In genomic region chr17:72901098-72901497, GRCh38 we compare ENCODE assay signal across 19 cellular contexts.
DNase-seq lines count a peak whose midpoint lies in the region; ATAC-seq, FAIRE-seq and TF ChIP-seq lines count a peak whose summit lies in the region.
"Had no signal": no experiment of that assay in that cellular context is flagged by ENCODE, and none has a peak within 500 bp of the region (broad histone marks: within the 10 kb centered on the region; RNA-seq: fewer than 3 reads in every experiment).

No MANE protein-coding gene starts in this region.

- H4K20me1 ChIP-seq in K562 (replicated peaks; ENCODE audit: control insufficient read depth, insufficient read depth, low read length): no peaks in the 10 kb centered on the region

- H3K18ac ChIP-seq in mesenchymal stem cell (ENCODE audit: low read depth in 1 of 2, low read length in 2 of 2): no peak overlapping the region

- H3K36me3 ChIP-seq in K562 (ENCODE audit: control insufficient read depth, insufficient read depth, low read length) (peaks cover under 1% of the 10 kb centered on the region; the same call in 1 of the 3 replicates), mesenchymal stem cell (ENCODE audit: control insufficient read depth in 1 of 2, insufficient read depth in 2 of 2, low read depth in 1 of 2, low read length in 2 of 2) (no peaks in the 10 kb centered on the region), stomach (peaks cover 0 to 12% (median 8%) of the 10 kb centered on the region in 4 donors)
- H3K36me3 ChIP-seq: HAP-1 had no signal

- DNase-seq in NCI-H82 (lab: John Stamatoyannopoulos, UW): peak; percentile 74
- DNase-seq in NCI-H82 treated with DMSO at 0.1 percent for 48 hours (lab: John Stamatoyannopoulos, UW; ENCODE audit: unreplicated experiment): no peak
- peak in 3 of 4 experiments; percentile 21 to 50 (median 30) for DNase-seq in K562 (ENCODE audit: extremely low read depth in 1 of 4, low spot score in 3 of 4)
- DNase-seq in mesenchymal stem cell: no peak
- no peak for DNase-seq in MV-4-11 (lab: John Stamatoyannopoulos, UW)
- DNase-seq in occipital lobe (lab: John Stamatoyannopoulos, UW): no peak
- DNase-seq in stomach: no peak
- DNase-seq: Calu3, KBM-7, NCI-H1092 treated with DMSO at 0.1 percent for 48 hours, NCI-H187, NCI-H446, NCI-H774, SHP77 treated with DMSO at 0.1 percent for 48 hours had no signal

- H2AK5ac ChIP-seq in mesenchymal stem cell (ENCODE audit: low read length, severe bottlenecking): no peak overlapping the region

- in situ Hi-C loops in K562 (cut with MboI): no loop called here

- H3K9ac ChIP-seq in K562 (ENCODE audit: insufficient read depth in 1 of 2, low read depth in 2 of 2, low read length in 2 of 2) (peak overlapping the region in 1 of 2 experiments; percentile 60; a peak in 1 of 4 replicates), mesenchymal stem cell (ENCODE audit: low read length) (no peak overlapping the region)

- no peaks in the 10 kb centered on the region for H3K27me3 ChIP-seq in K562 (ENCODE audit: control insufficient read depth in 2 of 2, insufficient read depth in 2 of 2, low read length in 2 of 2)
- no peaks in the 10 kb centered on the region for H3K27me3 ChIP-seq in mesenchymal stem cell (ENCODE audit: control insufficient read depth in 1 of 2, insufficient read depth in 1 of 2, low read length in 2 of 2)
- H3K27me3 ChIP-seq in stomach: no peaks in the 10 kb centered on the region

- POLR2A ChIA-PET in K562 (lab: Yijun Ruan, JAX): interaction anchor here (1.7 kb wide), 1 partner anchor 12 kb away, joined by 8 read pairs; no protein-coding TSS in a partner anchor

- no peak overlapping the region for H3K4ac ChIP-seq in mesenchymal stem cell (ENCODE audit: low read depth in 1 of 2, low read length in 2 of 2)

- CTCF ChIA-PET in K562 (lab: Yijun Ruan, JAX; ENCODE audit: low intra/inter-chr PET ratio): interaction anchor here (0.6 kb wide), 1 partner anchor 66 kb away, joined by 4 read pairs; no protein-coding TSS in a partner anchor

- H2BK12ac ChIP-seq in mesenchymal stem cell (ENCODE audit: low read length in 2 of 2): no peak overlapping the region

- H3K9me3 ChIP-seq in K562 (replicated peaks; ENCODE audit: control insufficient read depth, insufficient read depth, low read depth, low read length) (no peaks in the 10 kb centered on the region), mesenchymal stem cell (ENCODE audit: control insufficient read depth, low read length) (no peaks in the 10 kb centered on the region), stomach (no peaks in the 10 kb centered on the region)
- H3K9me3 ChIP-seq: HAP-1 had no signal

- H2AFZ ChIP-seq in K562 (ENCODE audit: low read depth, low read length) (no peak overlapping the region), mesenchymal stem cell (ENCODE audit: low read depth, low read length) (no peak overlapping the region)

- H2BK15ac ChIP-seq in mesenchymal stem cell (ENCODE audit: low read depth, poor library complexity, severe bottlenecking): peak overlapping the region; percentile 33

- no peak overlapping the region for H3K14ac ChIP-seq in mesenchymal stem cell (ENCODE audit: low read length in 2 of 2)

- no peak for TF ChIP-seq POLR2A in K562 (conservative IDR thresholded peaks at IDR 0.05)
- TF ChIP-seq POLR2A in stomach (IDR thresholded peaks at IDR 0.05): no peak

- no peak overlapping the region for H4K8ac ChIP-seq in mesenchymal stem cell (ENCODE audit: low read length)

- no peak overlapping the region for H2BK5ac ChIP-seq in mesenchymal stem cell (ENCODE audit: low read depth, low read length, poor library complexity, severe bottlenecking)

- H4K91ac ChIP-seq in mesenchymal stem cell (ENCODE audit: low read length): no peak overlapping the region

- intact Hi-C loops in K562 (cut with micrococcal nuclease): no loop called here
- intact Hi-C loops in stomach (cut with DNase I; ENCODE audit: low total_unique reads): no loop called here

- H3K79me1 ChIP-seq in mesenchymal stem cell (replicated peaks; ENCODE audit: low read length, poor library complexity, severe bottlenecking): no peaks in the 10 kb centered on the region

- H3K4me2 ChIP-seq in K562 (ENCODE audit: insufficient read depth, low read length): peak overlapping the region; percentile 20; the same call in 1 of the 2 replicates
- no peak overlapping the region for H3K4me2 ChIP-seq in mesenchymal stem cell (ENCODE audit: low read length, poor library complexity, severe bottlenecking)

- H3K27ac ChIP-seq in K562 (ENCODE audit: extremely low read depth, low read depth, low read length) (peak overlapping the region; percentile 42), mesenchymal stem cell (ENCODE audit: low read length, poor library complexity, severe bottlenecking) (no peak overlapping the region), stomach (no peak overlapping the region)
- H3K27ac ChIP-seq: C4-2B, HL-60 had no signal

- H3K4me1 ChIP-seq in K562 (replicated peaks in 1 of 2; ENCODE audit: control insufficient read depth in 2 of 2, insufficient read depth in 2 of 2, low read length in 2 of 2) (peaks cover 5 to 18% of the 10 kb centered on the region in 2 experiments; a peak in 4 of 5 replicates), mesenchymal stem cell (ENCODE audit: control insufficient read depth, insufficient read depth, low read depth, low read length) (no peaks in the 10 kb centered on the region), stomach (no peaks in the 10 kb centered on the region)
- H3K4me1 ChIP-seq: HAP-1 had no signal

- no TSS peak for BruUV-seq in K562 (replicated peaks; lab: Mats Ljungman, UMichigan)

- H3K79me2 ChIP-seq in K562 (ENCODE audit: control insufficient read depth, insufficient read depth, low read length): no peaks in the 10 kb centered on the region

- peak; percentile 63 for ATAC-seq in K562
- ATAC-seq in HG02610 (IDR thresholded peaks at IDR 0.05; ENCODE audit: unreplicated experiment): no peak

- FAIRE-seq in K562 (lab: Jason Lieb, UNC): peak; percentile 23
- FAIRE-seq: GM18507 had no signal

- TF ChIP-seq RAD21 in K562 (CRISPR knock-in tag; conservative IDR thresholded peaks at IDR 0.05 in 1 of 2, IDR thresholded peaks at IDR 0.05 in 1 of 2): no peak

- no peak overlapping the region for H3K23ac ChIP-seq in mesenchymal stem cell (ENCODE audit: low read length in 2 of 2)

- 25% methylated on average over 9 of the region's 9 CpGs for WGBS in K562 (ENCODE audit: insufficient coverage, low coverage, missing lambda C conversion rate)
- 83% methylated on average over 9 of the region's 9 CpGs for WGBS in mesenchymal stem cell
- WGBS in stomach, 5 donors: 65 to 82% (median 80%) methylated on average over 9 of the region's 9 CpGs

- H3K9me1 ChIP-seq in K562 (ENCODE audit: control insufficient read depth, insufficient read depth, low read length): no peaks in the 10 kb centered on the region

- H2BK120ac ChIP-seq in mesenchymal stem cell (ENCODE audit: low read depth, low read length): no peak overlapping the region

- TF ChIP-seq CTCF in K562 (IDR thresholded peaks at IDR 0.05 in 2 of 3, conservative IDR thresholded peaks at IDR 0.05 in 1 of 3; ENCODE audit: insufficient read depth in 2 of 3, low read depth in 1 of 3, low read length in 3 of 3) (no peak), stomach (IDR thresholded peaks at IDR 0.05) (no peak)

- H3K4me3 ChIP-seq in K562 (no peak overlapping the region), mesenchymal stem cell (ENCODE audit: insufficient read depth in 1 of 2, low read depth in 1 of 2, low read length in 2 of 2) (no peak overlapping the region), stomach (no peak overlapping the region)
- H3K4me3 ChIP-seq: HAP-1 had no signal

- no peak for TF ChIP-seq EP300 in K562 (IDR thresholded peaks at IDR 0.05; ENCODE audit: low read length)
- no peak for TF ChIP-seq EP300 in stomach (IDR thresholded peaks at IDR 0.05)

TF ChIP-seq in K562, 482 proteins besides CTCF, POLR2A, EP300 and RAD21:
- TF ChIP-seq CBFA2T3 (IDR thresholded peaks at IDR 0.05): 0 out of 2 replicates have a peak, but pooled peaks have one; percentile 2
- TF ChIP-seq, protein P1, sequence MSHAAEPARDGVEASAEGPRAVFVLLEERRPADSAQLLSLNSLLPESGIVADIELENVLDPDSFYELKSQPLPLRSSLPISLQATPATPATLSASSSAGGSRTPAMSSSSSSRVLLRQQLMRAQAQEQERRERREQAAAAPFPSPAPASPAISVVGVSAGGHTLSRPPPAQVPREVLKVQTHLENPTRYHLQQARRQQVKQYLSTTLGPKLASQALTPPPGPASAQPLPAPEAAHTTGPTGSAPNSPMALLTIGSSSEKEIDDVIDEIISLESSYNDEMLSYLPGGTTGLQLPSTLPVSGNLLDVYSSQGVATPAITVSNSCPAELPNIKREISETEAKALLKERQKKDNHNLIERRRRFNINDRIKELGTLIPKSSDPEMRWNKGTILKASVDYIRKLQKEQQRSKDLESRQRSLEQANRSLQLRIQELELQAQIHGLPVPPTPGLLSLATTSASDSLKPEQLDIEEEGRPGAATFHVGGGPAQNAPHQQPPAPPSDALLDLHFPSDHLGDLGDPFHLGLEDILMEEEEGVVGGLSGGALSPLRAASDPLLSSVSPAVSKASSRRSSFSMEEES (CRISPR knock-in tag; IDR thresholded peaks at IDR 0.05): no peak
- TF ChIP-seq ZBTB7A (IDR thresholded peaks at IDR 0.05; ENCODE audit: borderline replicate concordance, control insufficient read depth, low read depth, low read length): peak; percentile 19; the same call in 1 of the 2 replicates

Comparison
In these comparisons a context has a peak if more than half of its experiments do, and no peak if none do; other contexts are left out.
1. DNase-seq: peak in NCI-H82 (single experiment) and K562 (3 of 4); none in NCI-H82 treated with DMSO at 0.1 percent for 48 hours (single experiment), mesenchymal stem cell (single experiment), MV-4-11 (single experiment), occipital lobe (single experiment) and stomach (single experiment).